1 cellular context compared by ENCODE assay signal in the genomic region with DNA sequence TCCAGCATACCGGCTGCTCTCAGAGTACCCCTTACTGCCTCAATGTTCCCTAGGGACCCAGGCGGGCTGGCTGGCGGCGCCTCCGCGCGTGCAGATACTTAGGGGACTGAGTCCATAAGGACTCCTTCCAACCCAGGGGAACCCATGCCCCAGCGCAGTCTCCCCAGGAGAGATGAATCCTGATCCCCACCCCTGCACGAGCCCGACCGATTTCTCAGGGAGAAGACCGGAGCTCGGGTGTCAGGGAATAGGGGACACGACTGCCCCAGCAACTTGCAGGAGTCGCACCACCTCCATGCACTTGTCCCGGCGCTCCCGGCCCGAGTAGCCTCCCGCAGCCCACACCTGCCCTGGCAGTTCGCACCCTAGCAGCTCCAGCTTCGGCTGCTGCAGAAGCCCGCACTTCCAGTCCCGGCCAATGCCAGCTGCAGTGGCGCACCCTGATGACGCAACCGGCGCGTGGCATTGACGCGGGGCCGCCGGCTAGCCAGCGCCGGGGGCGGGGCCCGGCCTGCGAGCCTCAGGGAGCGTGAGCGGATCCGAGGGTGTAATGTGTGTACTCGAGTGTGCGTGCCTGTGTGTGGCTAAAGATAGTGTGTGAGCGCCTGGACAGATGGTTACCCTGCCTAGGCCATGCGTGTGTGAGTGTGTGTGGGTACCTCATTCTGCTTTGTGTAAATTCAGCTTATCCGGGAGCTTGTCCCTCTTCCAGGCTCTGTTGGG.
TF ChIP-seq lines count a peak whose summit lies in the region.

A gene with protein sequence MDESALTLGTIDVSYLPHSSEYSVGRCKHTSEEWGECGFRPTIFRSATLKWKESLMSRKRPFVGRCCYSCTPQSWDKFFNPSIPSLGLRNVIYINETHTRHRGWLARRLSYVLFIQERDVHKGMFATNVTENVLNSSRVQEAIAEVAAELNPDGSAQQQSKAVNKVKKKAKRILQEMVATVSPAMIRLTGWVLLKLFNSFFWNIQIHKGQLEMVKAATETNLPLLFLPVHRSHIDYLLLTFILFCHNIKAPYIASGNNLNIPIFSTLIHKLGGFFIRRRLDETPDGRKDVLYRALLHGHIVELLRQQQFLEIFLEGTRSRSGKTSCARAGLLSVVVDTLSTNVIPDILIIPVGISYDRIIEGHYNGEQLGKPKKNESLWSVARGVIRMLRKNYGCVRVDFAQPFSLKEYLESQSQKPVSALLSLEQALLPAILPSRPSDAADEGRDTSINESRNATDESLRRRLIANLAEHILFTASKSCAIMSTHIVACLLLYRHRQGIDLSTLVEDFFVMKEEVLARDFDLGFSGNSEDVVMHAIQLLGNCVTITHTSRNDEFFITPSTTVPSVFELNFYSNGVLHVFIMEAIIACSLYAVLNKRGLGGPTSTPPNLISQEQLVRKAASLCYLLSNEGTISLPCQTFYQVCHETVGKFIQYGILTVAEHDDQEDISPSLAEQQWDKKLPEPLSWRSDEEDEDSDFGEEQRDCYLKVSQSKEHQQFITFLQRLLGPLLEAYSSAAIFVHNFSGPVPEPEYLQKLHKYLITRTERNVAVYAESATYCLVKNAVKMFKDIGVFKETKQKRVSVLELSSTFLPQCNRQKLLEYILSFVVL (minus strand): TSS at position 437 of the 723 bp plus-strand sequence. CDS start 1,981 bp downstream, outside the sequence.

TF ChIP-seq in HCT116, 20 proteins besides CTCF, POLR2A, EP300 and RAD21:
- TF ChIP-seq, protein P1, sequence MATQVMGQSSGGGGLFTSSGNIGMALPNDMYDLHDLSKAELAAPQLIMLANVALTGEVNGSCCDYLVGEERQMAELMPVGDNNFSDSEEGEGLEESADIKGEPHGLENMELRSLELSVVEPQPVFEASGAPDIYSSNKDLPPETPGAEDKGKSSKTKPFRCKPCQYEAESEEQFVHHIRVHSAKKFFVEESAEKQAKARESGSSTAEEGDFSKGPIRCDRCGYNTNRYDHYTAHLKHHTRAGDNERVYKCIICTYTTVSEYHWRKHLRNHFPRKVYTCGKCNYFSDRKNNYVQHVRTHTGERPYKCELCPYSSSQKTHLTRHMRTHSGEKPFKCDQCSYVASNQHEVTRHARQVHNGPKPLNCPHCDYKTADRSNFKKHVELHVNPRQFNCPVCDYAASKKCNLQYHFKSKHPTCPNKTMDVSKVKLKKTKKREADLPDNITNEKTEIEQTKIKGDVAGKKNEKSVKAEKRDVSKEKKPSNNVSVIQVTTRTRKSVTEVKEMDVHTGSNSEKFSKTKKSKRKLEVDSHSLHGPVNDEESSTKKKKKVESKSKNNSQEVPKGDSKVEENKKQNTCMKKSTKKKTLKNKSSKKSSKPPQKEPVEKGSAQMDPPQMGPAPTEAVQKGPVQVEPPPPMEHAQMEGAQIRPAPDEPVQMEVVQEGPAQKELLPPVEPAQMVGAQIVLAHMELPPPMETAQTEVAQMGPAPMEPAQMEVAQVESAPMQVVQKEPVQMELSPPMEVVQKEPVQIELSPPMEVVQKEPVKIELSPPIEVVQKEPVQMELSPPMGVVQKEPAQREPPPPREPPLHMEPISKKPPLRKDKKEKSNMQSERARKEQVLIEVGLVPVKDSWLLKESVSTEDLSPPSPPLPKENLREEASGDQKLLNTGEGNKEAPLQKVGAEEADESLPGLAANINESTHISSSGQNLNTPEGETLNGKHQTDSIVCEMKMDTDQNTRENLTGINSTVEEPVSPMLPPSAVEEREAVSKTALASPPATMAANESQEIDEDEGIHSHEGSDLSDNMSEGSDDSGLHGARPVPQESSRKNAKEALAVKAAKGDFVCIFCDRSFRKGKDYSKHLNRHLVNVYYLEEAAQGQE (IDR thresholded peaks at IDR 0.05; ENCODE audit: low read depth) = no peak
- TF ChIP-seq, protein P2, sequence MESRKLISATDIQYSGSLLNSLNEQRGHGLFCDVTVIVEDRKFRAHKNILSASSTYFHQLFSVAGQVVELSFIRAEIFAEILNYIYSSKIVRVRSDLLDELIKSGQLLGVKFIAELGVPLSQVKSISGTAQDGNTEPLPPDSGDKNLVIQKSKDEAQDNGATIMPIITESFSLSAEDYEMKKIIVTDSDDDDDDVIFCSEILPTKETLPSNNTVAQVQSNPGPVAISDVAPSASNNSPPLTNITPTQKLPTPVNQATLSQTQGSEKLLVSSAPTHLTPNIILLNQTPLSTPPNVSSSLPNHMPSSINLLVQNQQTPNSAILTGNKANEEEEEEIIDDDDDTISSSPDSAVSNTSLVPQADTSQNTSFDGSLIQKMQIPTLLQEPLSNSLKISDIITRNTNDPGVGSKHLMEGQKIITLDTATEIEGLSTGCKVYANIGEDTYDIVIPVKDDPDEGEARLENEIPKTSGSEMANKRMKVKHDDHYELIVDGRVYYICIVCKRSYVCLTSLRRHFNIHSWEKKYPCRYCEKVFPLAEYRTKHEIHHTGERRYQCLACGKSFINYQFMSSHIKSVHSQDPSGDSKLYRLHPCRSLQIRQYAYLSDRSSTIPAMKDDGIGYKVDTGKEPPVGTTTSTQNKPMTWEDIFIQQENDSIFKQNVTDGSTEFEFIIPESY (IDR thresholded peaks at IDR 0.05; ENCODE audit: extremely low read depth, insufficient replicate concordance, low read length) = peak; percentile 68
- no peak for TF ChIP-seq EZH2 (IDR thresholded peaks at IDR 0.05)
- TF ChIP-seq FOSL1 (IDR thresholded peaks at IDR 0.05; ENCODE audit: low read depth) = no peak
- no peak for TF ChIP-seq ELF1 (IDR thresholded peaks at IDR 0.05; ENCODE audit: borderline replicate concordance, low read depth)
- peak; percentile 87 for TF ChIP-seq YY1 (IDR thresholded peaks at IDR 0.05; ENCODE audit: extremely low read depth, insufficient replicate concordance, low read depth, low read length)
- TF ChIP-seq POLR2AphosphoS5 (IDR thresholded peaks at IDR 0.05; ENCODE audit: low read depth, low read length) = peak; percentile 99
- TF ChIP-seq EGR1 (IDR thresholded peaks at IDR 0.05; ENCODE audit: low read depth) = peak; percentile 76
- peak; percentile 77 for TF ChIP-seq SP1 (IDR thresholded peaks at IDR 0.05; ENCODE audit: low read depth)
- TF ChIP-seq, protein P3, sequence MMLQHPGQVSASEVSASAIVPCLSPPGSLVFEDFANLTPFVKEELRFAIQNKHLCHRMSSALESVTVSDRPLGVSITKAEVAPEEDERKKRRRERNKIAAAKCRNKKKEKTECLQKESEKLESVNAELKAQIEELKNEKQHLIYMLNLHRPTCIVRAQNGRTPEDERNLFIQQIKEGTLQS (IDR thresholded peaks at IDR 0.05) = no peak
- peak; percentile 98 for TF ChIP-seq SIN3A (IDR thresholded peaks at IDR 0.05; ENCODE audit: low read depth)
- no peak for TF ChIP-seq ZNF274 (IDR thresholded peaks at IDR 0.05; ENCODE audit: low read depth, low read length)
- TF ChIP-seq SRF (IDR thresholded peaks at IDR 0.05; ENCODE audit: low read depth) = peak; percentile 98
- no peak for TF ChIP-seq JUND (IDR thresholded peaks at IDR 0.05)
- peak; percentile 72 for TF ChIP-seq TCF7L2 (IDR thresholded peaks at IDR 0.05; ENCODE audit: borderline replicate concordance, extremely low read depth, insufficient read depth, insufficient read length)
- TF ChIP-seq, protein P4, sequence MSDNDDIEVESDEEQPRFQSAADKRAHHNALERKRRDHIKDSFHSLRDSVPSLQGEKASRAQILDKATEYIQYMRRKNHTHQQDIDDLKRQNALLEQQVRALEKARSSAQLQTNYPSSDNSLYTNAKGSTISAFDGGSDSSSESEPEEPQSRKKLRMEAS (IDR thresholded peaks at IDR 0.05) = peak; percentile 92
- TF ChIP-seq CEBPB (IDR thresholded peaks at IDR 0.05; ENCODE audit: low read depth) = no peak; the same call in 1 of the 2 replicates
- TF ChIP-seq ZFX (IDR thresholded peaks at IDR 0.05) = peak; percentile 82
- no peak for TF ChIP-seq EZH2phosphoT487 (IDR thresholded peaks at IDR 0.05; ENCODE audit: borderline replicate concordance)
- TF ChIP-seq CBX3 (IDR thresholded peaks at IDR 0.05; ENCODE audit: low read depth) = peak; percentile 90; the same call in 1 of the 2 replicates
